9 cellular contexts compared by ENCODE assay signal in genomic region chr1:184792450-184792969, GRCh38. TPM values are rescaled to one million over a fixed set of nuclear protein-coding genes. Genes with fewer than 3 reads are reported as not detected.
A peak's percentile ranks its signal among the peaks of the same experiment; 100 is the strongest.
DNase-seq lines count a peak whose midpoint lies in the region; ATAC-seq and TF ChIP-seq lines count a peak whose summit lies in the region.
"Had no signal": no experiment of that assay in that cellular context is flagged by ENCODE, and none has a peak within 500 bp of the region (broad histone marks: within the 10 kb centered on the region; RNA-seq: fewer than 3 reads in every experiment).

No MANE protein-coding gene starts in this region.

- peaks cover 27% of the 10 kb centered on the region for H3K4me1 ChIP-seq in A673 (ENCODE audit: insufficient read depth, low read length, poor library complexity, severe bottlenecking)

- peak overlapping the region; percentile 34 for H3K27ac ChIP-seq in A673 (ENCODE audit: low read depth, low read length, poor library complexity, severe bottlenecking)

- intact Hi-C loops in A673 (cut with micrococcal nuclease; ENCODE audit: unreplicated experiment), result no loop called here

- no peak for ATAC-seq in GM19455 (IDR thresholded peaks at IDR 0.05; ENCODE audit: unreplicated experiment)
- no peak for ATAC-seq in GM18498 (IDR thresholded peaks at IDR 0.05; ENCODE audit: unreplicated experiment)

- no peaks in the 10 kb centered on the region for H3K27me3 Mint-ChIP-seq in T-helper 2 cell treated with Interferon-gamma antibody and Interleukin-4, amounts not matched to agents 5 μg/mL and 100 μg/mL, for 36 hours (ENCODE audit: low read depth)

- H3K4me1 Mint-ChIP-seq in T-helper 2 cell treated with Interferon-gamma antibody and Interleukin-4, amounts not matched to agents 5 μg/mL and 100 μg/mL, for 36 hours (ENCODE audit: low read depth), result peaks cover 10% of the 10 kb centered on the region

- DNase-seq in A673 (ENCODE audit: low spot score) (peak; percentile 92), HCEC 1CT (peak; percentile 100), fibroblast of the conjunctiva (ENCODE audit: low read depth) (peak; percentile 73), occipital lobe (lab: John Stamatoyannopoulos, UW) (peak; percentile 39)
- peak; percentile 7 for DNase-seq in T-helper 2 cell treated with Interferon-gamma antibody and Interleukin-4, amounts not matched to agents 5 μg/mL and 100 μg/mL, for 36 hours (ENCODE audit: low spot score)
- no peak for DNase-seq in central memory CD4-positive, alpha-beta T cell

- no peaks in the 10 kb centered on the region for H3K27me3 ChIP-seq in A673 (replicated peaks; ENCODE audit: insufficient read depth, low read depth, low read length, poor library complexity)

- CTCF ChIA-PET in A673 (lab: Charles Lee), result no interaction called here

- H3K9me3 Mint-ChIP-seq in T-helper 2 cell treated with Interferon-gamma antibody and Interleukin-4, amounts not matched to agents 5 μg/mL and 100 μg/mL, for 36 hours, result no peaks in the 10 kb centered on the region

- H3K27ac Mint-ChIP-seq in T-helper 2 cell treated with Interferon-gamma antibody and Interleukin-4, amounts not matched to agents 5 μg/mL and 100 μg/mL, for 36 hours, result peak overlapping the region; percentile 34
- H3K27ac Mint-ChIP-seq: activated naive CD8-positive, alpha-beta T cell had no signal

- H3K4me3 ChIP-seq in A673 (ENCODE audit: low read depth, low read length, poor library complexity, severe bottlenecking), result no peak overlapping the region

- H3K9me3 ChIP-seq in A673 (ENCODE audit: low read depth, low read length, poor library complexity, severe bottlenecking), result no peaks in the 10 kb centered on the region

- H3K36me3 Mint-ChIP-seq in T-helper 2 cell treated with Interferon-gamma antibody and Interleukin-4, amounts not matched to agents 5 μg/mL and 100 μg/mL, for 36 hours (ENCODE audit: low read depth), result peaks cover 30% of the 10 kb centered on the region
- H3K36me3 Mint-ChIP-seq: activated naive CD8-positive, alpha-beta T cell had no signal

- H3K36me3 ChIP-seq in A673 (ENCODE audit: insufficient read depth, low read length, poor library complexity, severe bottlenecking), result no peaks in the 10 kb centered on the region

- BruUV-seq in A673 (replicated peaks; lab: Mats Ljungman, UMichigan), result no TSS peak

- POLR2A ChIA-PET in A673 (lab: Charles Lee; ENCODE audit: low non-redundant PET), result no interaction called here

- no peak overlapping the region for H3K4me3 Mint-ChIP-seq in T-helper 2 cell treated with Interferon-gamma antibody and Interleukin-4, amounts not matched to agents 5 μg/mL and 100 μg/mL, for 36 hours

- no peak for TF ChIP-seq CTCF in A673 (conservative IDR thresholded peaks at IDR 0.05; ENCODE audit: low read depth, low read length)

RNA-seq across cellular contexts. Expression of gene EDEM3, which starts 37.9 kb away (rescaled TPM):
- total RNA-seq in A673 (2021) (23.4 and 24.3 TPM in 2 replicates), occipital lobe (82.8 TPM)
